Comparison of ENCODE assay signal across 18 cellular contexts in genomic region chr4:155514628-155515027, GRCh38.
"Had no signal": no experiment of that assay in that cellular context is flagged by ENCODE, and none has a peak within 500 bp of the region (broad histone marks: within the 10 kb centered on the region; RNA-seq: fewer than 3 reads in every experiment).

No MANE protein-coding gene starts in this region.

- H3K4me1 ChIP-seq: left lung, lower lobe of right lung had no signal

- H3K36me3 ChIP-seq: esophagus muscularis mucosa, gastrocnemius medialis, left lung, lower lobe of right lung had no signal

- H3K27me3 ChIP-seq: dorsolateral prefrontal cortex, esophagus muscularis mucosa, gastrocnemius medialis, left lung had no signal

- H3K27ac ChIP-seq: coronary artery, dorsolateral prefrontal cortex, esophagus muscularis mucosa, left lung, lower lobe of right lung had no signal

- H3K4me3 ChIP-seq: coronary artery, dorsolateral prefrontal cortex, esophagus muscularis mucosa, gastrocnemius medialis, left lung, lower lobe of right lung, mucosa of descending colon had no signal

- ATAC-seq: gastrocnemius medialis, left lung, lower lobe of right lung, mucosa of descending colon had no signal

- DNase-seq: dermis blood vessel endothelial cell; dorsolateral prefrontal cortex; effector CD4-positive, alpha-beta T cell; effector memory CD4-positive, alpha-beta T cell; foreskin fibroblast; foreskin melanocyte; gastrocnemius medialis; glutamatergic neuron; head of caudate nucleus; hippocampal formation; left cardiac atrium; left lung; lower lobe of right lung; mesenchymal stem cell; mucosa of descending colon; naive B cell had no signal

- H3K9me3 ChIP-seq: esophagus muscularis mucosa, gastrocnemius medialis, left lung, lower lobe of right lung, mucosa of descending colon had no signal
